8 cellular contexts compared by ENCODE assay signal in the genomic region with DNA sequence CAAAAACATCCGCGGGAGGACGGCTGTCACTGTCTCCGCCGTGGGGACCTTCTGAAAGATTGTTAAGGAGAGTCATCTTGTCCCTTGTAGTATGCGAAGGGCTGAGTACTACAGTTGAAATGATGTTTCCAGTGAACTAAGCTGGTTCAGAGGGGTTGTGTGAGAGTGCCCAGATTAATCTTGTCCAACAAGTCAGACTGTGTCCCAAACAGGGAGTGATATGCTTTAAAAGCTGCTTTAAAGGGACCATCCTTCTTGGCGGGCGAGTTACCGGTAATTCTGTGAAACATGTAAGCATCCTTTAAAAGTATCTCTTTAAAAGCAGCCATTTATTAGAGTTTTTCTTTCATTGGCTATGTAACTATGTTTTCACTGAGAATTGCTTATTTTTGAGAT. TPM values are rescaled to one million over a fixed set of nuclear protein-coding genes. Genes with fewer than 3 reads are reported as not detected.
DNase-seq lines count a peak whose midpoint lies in the region; ATAC-seq and TF ChIP-seq lines count a peak whose summit lies in the region.

No MANE protein-coding gene starts in this region.

- ATAC-seq in CD8-positive, alpha-beta T cell = no peak
- no peak for ATAC-seq in GM19455 (IDR thresholded peaks at IDR 0.05; ENCODE audit: unreplicated experiment)
- ATAC-seq in GM19467 (IDR thresholded peaks at IDR 0.05; ENCODE audit: unreplicated experiment) = no peak

- peak overlapping the region; percentile 98 for H3K27ac Mint-ChIP-seq in CD8-positive, alpha-beta T cell

- H3K27me3 Mint-ChIP-seq in CD8-positive, alpha-beta T cell (ENCODE audit: low read depth) = no peaks in the 10 kb centered on the region

- peaks cover 25% of the 10 kb centered on the region for H3K36me3 Mint-ChIP-seq in CD8-positive, alpha-beta T cell

- no peaks in the 10 kb centered on the region for H3K27me3 ChIP-seq in CD8-positive, alpha-beta T cell (ENCODE audit: insufficient read depth, low read length)
- no peaks in the 10 kb centered on the region for H3K27me3 ChIP-seq in PC-9 (ENCODE audit: insufficient read depth, low read depth)
- H3K27me3 ChIP-seq in neuron (ENCODE audit: insufficient read depth, low read length) = no peaks in the 10 kb centered on the region

- H3K9me3 ChIP-seq in CD8-positive, alpha-beta T cell (ENCODE audit: low read length) = no peaks in the 10 kb centered on the region
- H3K9me3 ChIP-seq in PC-9 (ENCODE audit: insufficient read depth, low read depth) (no peaks in the 10 kb centered on the region), neuron (ENCODE audit: low read length) (no peaks in the 10 kb centered on the region)

- peaks cover 31% of the 10 kb centered on the region for H3K4me1 ChIP-seq in CD8-positive, alpha-beta T cell (ENCODE audit: insufficient read depth, low read length)
- H3K4me1 ChIP-seq in PC-9 (replicated peaks; ENCODE audit: insufficient read depth) = peaks cover 31% of the 10 kb centered on the region
- H3K4me1 ChIP-seq in neuron (ENCODE audit: insufficient read depth, low read length) = peaks cover 21% of the 10 kb centered on the region

- peaks cover 2% of the 10 kb centered on the region for H3K36me3 ChIP-seq in CD8-positive, alpha-beta T cell (ENCODE audit: insufficient read depth, low read length)
- H3K36me3 ChIP-seq in PC-9 (ENCODE audit: low read depth) = 0 out of 2 replicates have a peak, but pooled peaks cover 8% of the 10 kb centered on the region
- H3K36me3 ChIP-seq in neuron (ENCODE audit: insufficient read depth, low read length) = peaks cover 6% of the 10 kb centered on the region

- no peak for TF ChIP-seq CTCF in CD8-positive, alpha-beta T cell (IDR thresholded peaks at IDR 0.05)
- no peak for TF ChIP-seq CTCF in PC-9 (conservative IDR thresholded peaks at IDR 0.05)

- no peaks in the 10 kb centered on the region for H3K9me2 ChIP-seq in PC-9 (ENCODE audit: insufficient read depth)

- H3K4me1 Mint-ChIP-seq in CD8-positive, alpha-beta T cell (ENCODE audit: low read depth) = peaks cover 39% of the 10 kb centered on the region

- peaks cover 87% of the 10 kb centered on the region for H3K79me2 ChIP-seq in PC-9 (ENCODE audit: low read depth)

- peak overlapping the region; percentile 99 for H3K4me3 Mint-ChIP-seq in CD8-positive, alpha-beta T cell

- intact Hi-C loops in CD8-positive, alpha-beta T cell (cut with DNase I, micrococcal nuclease) = no loop called here
- intact Hi-C loops in PC-9 (cut with micrococcal nuclease; ENCODE audit: unreplicated experiment) = loop anchor here (1.0 kb wide), 1 partner anchor 47 kb away; no protein-coding TSS in a partner anchor

- H3K27ac ChIP-seq in CD8-positive, alpha-beta T cell (ENCODE audit: low read depth, low read length) = peak overlapping the region; percentile 87
- H3K27ac ChIP-seq in PC-9 = 0 out of 2 replicates have a peak overlapping the region, but pooled peaks have one; percentile 44

- CTCF ChIA-PET in CD8-positive, alpha-beta T cell (lab: Charles Lee) = no interaction called here
- CTCF ChIA-PET in PC-9 (lab: Charles Lee) = interaction anchor here (0.6 kb wide), 1 partner anchor 196 kb away, joined by 6 read pairs; no protein-coding TSS in a partner anchor

- H3F3A ChIP-seq in PC-9 (ENCODE audit: insufficient read depth, low read depth) = peaks cover 17% of the 10 kb centered on the region; the same call in 1 of the 2 replicates

- H4K20me1 ChIP-seq in PC-9 (ENCODE audit: insufficient read depth) = peaks cover 37% of the 10 kb centered on the region

- H2AFZ ChIP-seq in PC-9 (peak overlapping the region; percentile 95), neuron (ENCODE audit: low read depth, low read length) (no peak overlapping the region)

- POLR2A ChIA-PET in CD8-positive, alpha-beta T cell (lab: Charles Lee) = interaction anchor here (1.0 kb wide), 1 partner anchor 179 kb away, joined by 3 read pairs; the partner anchor contains the start of gene ZNF839
- POLR2A ChIA-PET in PC-9 (lab: Charles Lee; ENCODE audit: unreplicated experiment) = interaction anchor here (0.5 to 0.6 kb wide), 2 partner anchors 44 to 77 kb away, joined by 5 to 6 read pairs; no protein-coding TSS in a partner anchor

- peak overlapping the region; percentile 88 for H3K4me2 ChIP-seq in PC-9

- no TSS peak for BruUV-seq in PC-9 (replicated peaks; lab: Mats Ljungman, UMichigan)

- peak overlapping the region; percentile 94 for H3K4me3 ChIP-seq in CD8-positive, alpha-beta T cell (ENCODE audit: low read depth, low read length)
- peak overlapping the region; percentile 75 for H3K4me3 ChIP-seq in PC-9
- H3K4me3 ChIP-seq in neuron (ENCODE audit: low read length) = peak overlapping the region; percentile 67

- DNase-seq in CD8-positive, alpha-beta T cell = no peak
- no peak for DNase-seq in PC-9
- DNase-seq in epidermal melanocyte (ENCODE audit: insufficient read length, low spot score) = peak; percentile 18
- no peak for DNase-seq in NCI-H524 (lab: John Stamatoyannopoulos, UW)
- DNase-seq in DMS153 treated with DMSO at 0.1 percent for 48 hours (lab: John Stamatoyannopoulos, UW; ENCODE audit: unreplicated experiment) = no peak

- no peaks in the 10 kb centered on the region for H3K9me3 Mint-ChIP-seq in CD8-positive, alpha-beta T cell

RNA-seq across cellular contexts. Expression of gene WDR20, which starts 1.1 kb away (rescaled TPM):
- 10 to 100 TPM; 40.8 to 46.3 TPM for total RNA-seq in CD8-positive, alpha-beta T cell
- total RNA-seq in PC-9 (2021) = 62.2 and 93.5 TPM in 2 replicates

RNA-seq across cellular contexts. Expression of gene HSP90AA1, which starts 53.9 kb away (rescaled TPM):
- 100 to 1,000 TPM; 532 to 539 TPM for total RNA-seq in CD8-positive, alpha-beta T cell
- total RNA-seq in PC-9 (2021) = 1,314 and 1,931 TPM in 2 replicates
